Comparison of ENCODE assay signal across 26 cellular contexts in genomic region chr1:164880199-164880598, GRCh38.
DNase-seq lines count a peak whose midpoint lies in the region; ATAC-seq and TF ChIP-seq lines count a peak whose summit lies in the region.
"Had no signal": no experiment of that assay in that cellular context is flagged by ENCODE, and none has a peak within 500 bp of the region (broad histone marks: within the 10 kb centered on the region; RNA-seq: fewer than 3 reads in every experiment).

No MANE protein-coding gene starts in this region.

- no peaks in the 10 kb centered on the region for H3K9me2 ChIP-seq in Karpas-422 (replicated peaks; ENCODE audit: insufficient read depth, low read length)

- WGBS in mammary epithelial cell (ENCODE audit: low coverage, missing lambda C conversion rate) = 50% methylated on average over 2 of the region's 3 CpGs

- H3K36me3 Mint-ChIP-seq in MCF 10A (ENCODE audit: insufficient read depth, unreplicated experiment) = no peaks in the 10 kb centered on the region
- no peaks in the 10 kb centered on the region for H3K36me3 Mint-ChIP-seq in stimulated activated memory B cell treated with anti-CD40 and anti-IgM and Interleukin-4, amounts not matched to agents 10 μg/mL and 1 μg/mL and 100 μg/mL, for 72 hours
- H3K36me3 Mint-ChIP-seq in CD14-positive monocyte = no peaks in the 10 kb centered on the region
- H3K36me3 Mint-ChIP-seq: CD4-positive, alpha-beta memory T cell; CD4-positive, CD25-positive, alpha-beta regulatory T cell had no signal

- H3K9ac ChIP-seq in Karpas-422 (ENCODE audit: low read length) (no peak overlapping the region), mammary epithelial cell (ENCODE audit: insufficient read depth, low read length) (no peak overlapping the region)
- H3K9ac ChIP-seq: BLaER1 treated with 17β-estradiol and CSF1 and Interleukin-3, amounts not matched to agents 10 nM and 100 nM had no signal

- in situ Hi-C loops in mammary epithelial cell (cut with MboI; ENCODE audit: low sequenced_read_pairs in 2 of 2) = no loop called here

- H3K27ac ChIP-seq in breast epithelium (no peak overlapping the region), Karpas-422 (ENCODE audit: low read length) (no peak overlapping the region), mammary epithelial cell (ENCODE audit: insufficient read depth, low read depth, low read length) (no peak overlapping the region)
- H3K27ac ChIP-seq: 22Rv1; A549; BLaER1 treated with 17β-estradiol and CSF1 and Interleukin-3, amounts not matched to agents 10 nM and 100 nM; C4-2B had no signal

- no peaks in the 10 kb centered on the region for H3K27me3 ChIP-seq in breast epithelium
- H3K27me3 ChIP-seq in Karpas-422 (ENCODE audit: low read length) = no peaks in the 10 kb centered on the region
- peaks cover 5% of the 10 kb centered on the region for H3K27me3 ChIP-seq in mammary epithelial cell (ENCODE audit: insufficient read depth, low read length)
- H3K27me3 ChIP-seq: BLaER1 treated with 17β-estradiol and CSF1 and Interleukin-3, amounts not matched to agents 10 nM and 100 nM had no signal

- H3K4me1 ChIP-seq in breast epithelium (no peaks in the 10 kb centered on the region), Karpas-422 (ENCODE audit: low read length) (no peaks in the 10 kb centered on the region), mammary epithelial cell (ENCODE audit: insufficient read depth, low read length) (no peaks in the 10 kb centered on the region)
- H3K4me1 ChIP-seq: A549; BLaER1 treated with 17β-estradiol and CSF1 and Interleukin-3, amounts not matched to agents 10 nM and 100 nM; Caco-2 had no signal

- ATAC-seq in stimulated activated memory B cell treated with anti-CD40 and anti-IgM and Interleukin-4, amounts not matched to agents 10 μg/mL and 1 μg/mL and 100 μg/mL, for 72 hours = no peak
- ATAC-seq in HG03045 (IDR thresholded peaks at IDR 0.05; ENCODE audit: unreplicated experiment) = no peak
- ATAC-seq: A549, GM12878 had no signal

- H3K9me3 ChIP-seq in breast epithelium (no peaks in the 10 kb centered on the region), Karpas-422 (ENCODE audit: low read length) (no peaks in the 10 kb centered on the region), mammary epithelial cell (replicated peaks; ENCODE audit: insufficient read depth, low read length) (no peaks in the 10 kb centered on the region)
- H3K9me3 ChIP-seq: A549; BLaER1 treated with 17β-estradiol and CSF1 and Interleukin-3, amounts not matched to agents 10 nM and 100 nM; Caco-2 had no signal

- H3K4me1 Mint-ChIP-seq in MCF 10A (ENCODE audit: insufficient read depth, unreplicated experiment) (no peaks in the 10 kb centered on the region), CD14-positive monocyte (no peaks in the 10 kb centered on the region)
- no peaks in the 10 kb centered on the region for H3K4me1 Mint-ChIP-seq in stimulated activated memory B cell treated with anti-CD40 and anti-IgM and Interleukin-4, amounts not matched to agents 10 μg/mL and 1 μg/mL and 100 μg/mL, for 72 hours
- H3K4me1 Mint-ChIP-seq: B cell; CD4-positive, alpha-beta memory T cell; CD4-positive, CD25-positive, alpha-beta regulatory T cell had no signal

- H3K36me3 ChIP-seq in breast epithelium = no peaks in the 10 kb centered on the region
- no peaks in the 10 kb centered on the region for H3K36me3 ChIP-seq in Karpas-422 (ENCODE audit: insufficient read depth, low read length)
- H3K36me3 ChIP-seq in mammary epithelial cell (ENCODE audit: insufficient read depth, low read length) = no peaks in the 10 kb centered on the region
- H3K36me3 ChIP-seq: BLaER1 treated with 17β-estradiol and CSF1 and Interleukin-3, amounts not matched to agents 10 nM and 100 nM had no signal

- H3K9me3 Mint-ChIP-seq in MCF 10A (ENCODE audit: unreplicated experiment) (no peaks in the 10 kb centered on the region), CD14-positive monocyte (peaks cover 0 to 6% (median 3%) of the 10 kb centered on the region in 7 donors)
- H3K9me3 Mint-ChIP-seq in stimulated activated memory B cell treated with anti-CD40 and anti-IgM and Interleukin-4, amounts not matched to agents 10 μg/mL and 1 μg/mL and 100 μg/mL, for 72 hours = peaks cover 6% of the 10 kb centered on the region

- BruUV-seq in MCF 10A (replicated peaks; lab: Mats Ljungman, UMichigan) (no TSS peak), mammary epithelial cell (replicated peaks; lab: Mats Ljungman, UMichigan) (no TSS peak)

- TF ChIP-seq CTCF in MCF 10A (IDR thresholded peaks at IDR 0.05; ENCODE audit: unreplicated experiment) (no peak), breast epithelium (IDR thresholded peaks at IDR 0.05) (no peak), mammary epithelial cell (conservative IDR thresholded peaks at IDR 0.05 in 1 of 2, IDR thresholded peaks at IDR 0.05 in 1 of 2; ENCODE audit: extremely low read depth in 1 of 2, insufficient read depth in 1 of 2, low read depth in 1 of 2, low read length in 2 of 2) (no peak), epithelial cell of esophagus (IDR thresholded peaks at IDR 0.05; ENCODE audit: insufficient read depth, low read depth, low read length, missing control alignments) (no peak), CD14-positive monocyte (IDR thresholded peaks at IDR 0.05) (no peak)

- POLR2A ChIA-PET in MCF 10A (lab: Yijun Ruan, JAX) = interaction anchor here (0.6 to 0.7 kb wide), 2 partner anchors 320 to 1035 kb away, joined by 3 read pairs; no protein-coding TSS in a partner anchor

- CTCF ChIA-PET in MCF 10A (lab: Yijun Ruan, JAX) = interaction anchor here (0.6 to 1.0 kb wide), 2 partner anchors 26 to 1470 kb away, joined by 3 read pairs; no protein-coding TSS in a partner anchor
- CTCF ChIA-PET in mammary epithelial cell (lab: Charles Lee; ENCODE audit: low non-redundant PET) = no interaction called here

- H3K27ac Mint-ChIP-seq in MCF 10A (ENCODE audit: low read depth, unreplicated experiment) (no peak overlapping the region), CD14-positive monocyte (no peak overlapping the region)
- H3K27ac Mint-ChIP-seq in stimulated activated memory B cell treated with anti-CD40 and anti-IgM and Interleukin-4, amounts not matched to agents 10 μg/mL and 1 μg/mL and 100 μg/mL, for 72 hours = no peak overlapping the region
- H3K27ac Mint-ChIP-seq: B cell; CD4-positive, alpha-beta memory T cell; CD4-positive, CD25-positive, alpha-beta regulatory T cell had no signal

- H2AFZ ChIP-seq in Karpas-422 (ENCODE audit: low read length) (no peak overlapping the region), mammary epithelial cell (ENCODE audit: low read depth, low read length) (no peak overlapping the region)

- dilution Hi-C loops in mammary epithelial cell (cut with HindIII; ENCODE audit: low sequenced_read_pairs) = no loop called here

- H3K4me3 ChIP-seq in breast epithelium = no peak overlapping the region
- no peak overlapping the region for H3K4me3 ChIP-seq in Karpas-422 (ENCODE audit: low read length)
- H3K4me3 ChIP-seq in mammary epithelial cell (replicated peaks in 1 of 3; ENCODE audit: insufficient read depth in 1 of 3, low read depth in 2 of 3, low read length in 3 of 3) = no peak overlapping the region
- H3K4me3 ChIP-seq in epithelial cell of esophagus (ENCODE audit: low read length) = no peak overlapping the region
- H3K4me3 ChIP-seq: A549; BLaER1 treated with 17β-estradiol and CSF1 and Interleukin-3, amounts not matched to agents 10 nM and 100 nM; GM12878 had no signal

- no peak for TF ChIP-seq POLR2A in breast epithelium (IDR thresholded peaks at IDR 0.05)

- DNase-seq in MCF 10A (ENCODE audit: unreplicated experiment) (peak; percentile 56), breast epithelium (ENCODE audit: low spot score in 2 of 2) (no peak), Karpas-422 (peak; percentile 24), mammary epithelial cell (peak; percentile 9), epithelial cell of esophagus (ENCODE audit: low read depth) (peak; percentile 59), CD14-positive monocyte (ENCODE audit: low spot score) (no peak)
- DNase-seq: AML-193; Caco-2; Calu3; CD4-positive, alpha-beta memory T cell; CD4-positive, CD25-positive, alpha-beta regulatory T cell; DMS 273 treated with DMSO at 0.1 percent for 48 hours; DMS153; DMS53; DMS79; DND-41; EL; GDM1 had no signal

- H3K4me2 ChIP-seq in Karpas-422 (ENCODE audit: low read depth, low read length, poor library complexity, severe bottlenecking) (no peak overlapping the region), mammary epithelial cell (ENCODE audit: insufficient read depth, low read depth, low read length) (no peak overlapping the region)
- H3K4me2 ChIP-seq: A549; BLaER1 treated with 17β-estradiol and CSF1 and Interleukin-3, amounts not matched to agents 10 nM and 100 nM had no signal

- H3K79me2 ChIP-seq in Karpas-422 (ENCODE audit: low read length) (no peaks in the 10 kb centered on the region), mammary epithelial cell (ENCODE audit: insufficient read depth, low read length) (no peaks in the 10 kb centered on the region)

- intact Hi-C loops in MCF 10A (cut with micrococcal nuclease) (no loop called here), breast epithelium (cut with DNase I; ENCODE audit: low total_unique reads) (no loop called here), mammary epithelial cell (cut with micrococcal nuclease) (no loop called here), CD14-positive monocyte (cut with micrococcal nuclease) (no loop called here)

- no peak overlapping the region for H3K4me3 Mint-ChIP-seq in MCF 10A (ENCODE audit: unreplicated experiment)
- H3K4me3 Mint-ChIP-seq in stimulated activated memory B cell treated with anti-CD40 and anti-IgM and Interleukin-4, amounts not matched to agents 10 μg/mL and 1 μg/mL and 100 μg/mL, for 72 hours = no peak overlapping the region
- H3K4me3 Mint-ChIP-seq in CD14-positive monocyte = no peak overlapping the region
- H3K4me3 Mint-ChIP-seq: B cell; CD4-positive, alpha-beta memory T cell; CD4-positive, CD25-positive, alpha-beta regulatory T cell had no signal

- H4K20me1 ChIP-seq in Karpas-422 (ENCODE audit: insufficient read depth, low read depth, low read length) = no peaks in the 10 kb centered on the region
- no peaks in the 10 kb centered on the region for H4K20me1 ChIP-seq in mammary epithelial cell (ENCODE audit: insufficient read depth, low read length)
- H4K20me1 ChIP-seq: BLaER1 treated with 17β-estradiol and CSF1 and Interleukin-3, amounts not matched to agents 10 nM and 100 nM had no signal

- H3K27me3 Mint-ChIP-seq in MCF 10A (ENCODE audit: insufficient read depth, unreplicated experiment) (no peaks in the 10 kb centered on the region), CD14-positive monocyte (ENCODE audit: low read depth in 3 of 3) (no peaks in the 10 kb centered on the region)
- H3K27me3 Mint-ChIP-seq in stimulated activated memory B cell treated with anti-CD40 and anti-IgM and Interleukin-4, amounts not matched to agents 10 μg/mL and 1 μg/mL and 100 μg/mL, for 72 hours = no peaks in the 10 kb centered on the region
- H3K27me3 Mint-ChIP-seq: B cell; CD4-positive, alpha-beta memory T cell; CD4-positive, CD25-positive, alpha-beta regulatory T cell had no signal

Comparison
In these comparisons a context has a peak if more than half of its experiments do, and no peak if none do; other contexts are left out.
1. DNase-seq: peak in MCF 10A (single experiment), Karpas-422 (single experiment), mammary epithelial cell (single experiment) and epithelial cell of esophagus (single experiment); none in breast epithelium (0 of 2) and CD14-positive monocyte (single experiment).